ENCODE assay signal across 21 cellular contexts in the genomic region with DNA sequence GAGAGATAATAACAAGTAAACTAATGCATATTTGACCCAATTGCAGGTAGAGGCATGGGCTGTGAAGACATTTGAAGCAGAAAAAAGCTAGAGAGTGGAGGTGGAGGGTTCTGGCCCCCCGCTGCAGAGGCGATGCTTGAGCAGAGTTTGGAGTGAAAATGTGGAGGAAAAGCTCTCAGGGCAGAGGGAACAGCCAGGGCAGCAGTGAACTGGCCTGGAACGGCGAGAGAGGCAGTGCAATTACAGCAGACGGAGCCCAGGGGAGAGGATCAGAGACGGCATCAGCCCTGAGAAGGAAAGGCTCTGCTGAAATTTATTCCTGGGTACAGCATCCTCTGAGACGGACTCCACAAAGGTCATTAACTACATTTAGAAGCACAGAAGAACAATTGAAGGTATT. TPM values are rescaled to one million over a fixed set of nuclear protein-coding genes. Genes with fewer than 3 reads are reported as not detected.
"Had no signal": no experiment of that assay in that cellular context is flagged by ENCODE, and none has a peak within 500 bp of the region (broad histone marks: within the 10 kb centered on the region; RNA-seq: fewer than 3 reads in every experiment).

No MANE protein-coding gene starts in this region.

- H3K27ac Mint-ChIP-seq: activated CD4-positive, alpha-beta memory T cell treated with anti-CD3 and anti-CD28 coated beads, Interleukin-2, amount 10 ng/mL, durations not matched to agents 7 days and 5 days; activated CD8-positive, alpha-beta memory T cell treated with anti-CD3 and anti-CD28 coated beads, Interleukin-2, amount 10 ng/mL, durations not matched to agents 7 days and 5 days; activated naive CD4-positive, alpha-beta T cell treated with anti-CD3 and anti-CD28 coated beads, Interleukin-2, amount 10 ng/mL, durations not matched to agents 7 days and 5 days; activated naive CD8-positive, alpha-beta T cell treated with anti-CD3 and anti-CD28 coated beads, Interleukin-2, amount 50 U/mL, for 24 hours; activated T-helper 17 cell treated with anti-CD3 and anti-CD28 coated beads, Interleukin-2, amount 50 U/mL, for 72 hours; mesothelial cell of epicardium; nephron progenitor cell had no signal

- H3K27ac ChIP-seq: coronary artery, foreskin keratinocyte, left lung, prostate gland, stomach, thoracic aorta had no signal

- H3K9me3 ChIP-seq: left lung, prostate gland, stomach, thoracic aorta had no signal

- H3K27me3 Mint-ChIP-seq: activated naive CD4-positive, alpha-beta T cell treated with anti-CD3 and anti-CD28 coated beads, Interleukin-2, amount 10 ng/mL, durations not matched to agents 7 days and 5 days had no signal

- H3K4me3 Mint-ChIP-seq: activated CD4-positive, alpha-beta memory T cell treated with anti-CD3 and anti-CD28 coated beads, Interleukin-2, amount 10 ng/mL, durations not matched to agents 7 days and 5 days; activated CD8-positive, alpha-beta memory T cell treated with anti-CD3 and anti-CD28 coated beads, Interleukin-2, amount 10 ng/mL, durations not matched to agents 7 days and 5 days; activated naive CD4-positive, alpha-beta T cell treated with anti-CD3 and anti-CD28 coated beads, Interleukin-2, amount 10 ng/mL, durations not matched to agents 7 days and 5 days; activated naive CD8-positive, alpha-beta T cell treated with anti-CD3 and anti-CD28 coated beads, Interleukin-2, amount 50 U/mL, for 24 hours; activated T-helper 17 cell treated with anti-CD3 and anti-CD28 coated beads, Interleukin-2, amount 50 U/mL, for 72 hours; mesothelial cell of epicardium; nephron progenitor cell had no signal

- DNase-seq: activated CD4-positive, alpha-beta memory T cell treated with anti-CD3 and anti-CD28 coated beads, Interleukin-2, amount 10 ng/mL, durations not matched to agents 7 days and 5 days; activated CD4-positive, alpha-beta T cell treated with anti-CD3 and anti-CD28 coated beads for 4 hours; activated CD8-positive, alpha-beta memory T cell treated with anti-CD3 and anti-CD28 coated beads, Interleukin-2, amount 10 ng/mL, durations not matched to agents 7 days and 5 days; activated naive CD4-positive, alpha-beta T cell treated with anti-CD3 and anti-CD28 coated beads, Interleukin-2, amount 10 ng/mL, durations not matched to agents 7 days and 5 days; activated naive CD8-positive, alpha-beta T cell treated with anti-CD3 and anti-CD28 coated beads, Interleukin-2, amount 50 U/mL, for 24 hours; aorta; foreskin keratinocyte; hippocampal formation; left lung; nephron progenitor cell; small intestine; stimulated activated CD4-positive, alpha-beta T cell treated with anti-CD3 and anti-CD28 coated beads, Interleukin-4, amount 100 ng/mL, for 1 hour; stomach; SW 1271; T-helper 2 cell had no signal

- H3K9me3 Mint-ChIP-seq: activated CD4-positive, alpha-beta memory T cell treated with anti-CD3 and anti-CD28 coated beads, Interleukin-2, amount 10 ng/mL, durations not matched to agents 7 days and 5 days; activated naive CD4-positive, alpha-beta T cell treated with anti-CD3 and anti-CD28 coated beads, Interleukin-2, amount 10 ng/mL, durations not matched to agents 7 days and 5 days; activated naive CD8-positive, alpha-beta T cell treated with anti-CD3 and anti-CD28 coated beads, Interleukin-2, amount 50 U/mL, for 24 hours; activated T-helper 17 cell treated with anti-CD3 and anti-CD28 coated beads, Interleukin-2, amount 50 U/mL, for 72 hours; mesothelial cell of epicardium had no signal

- H3K4me3 ChIP-seq: coronary artery, left lung, prostate gland, stomach, thoracic aorta had no signal

- H3K36me3 Mint-ChIP-seq: activated CD8-positive, alpha-beta memory T cell treated with anti-CD3 and anti-CD28 coated beads, Interleukin-2, amount 10 ng/mL, durations not matched to agents 7 days and 5 days; activated naive CD4-positive, alpha-beta T cell treated with anti-CD3 and anti-CD28 coated beads, Interleukin-2, amount 10 ng/mL, durations not matched to agents 7 days and 5 days had no signal

- H3K27me3 ChIP-seq: foreskin keratinocyte, left lung, stomach had no signal

- H3K4me1 Mint-ChIP-seq: activated CD8-positive, alpha-beta memory T cell treated with anti-CD3 and anti-CD28 coated beads, Interleukin-2, amount 10 ng/mL, durations not matched to agents 7 days and 5 days; activated naive CD4-positive, alpha-beta T cell treated with anti-CD3 and anti-CD28 coated beads, Interleukin-2, amount 10 ng/mL, durations not matched to agents 7 days and 5 days; activated naive CD8-positive, alpha-beta T cell treated with anti-CD3 and anti-CD28 coated beads, Interleukin-2, amount 50 U/mL, for 24 hours; activated T-helper 17 cell treated with anti-CD3 and anti-CD28 coated beads, Interleukin-2, amount 50 U/mL, for 72 hours had no signal

- H3K4me1 ChIP-seq: left lung, prostate gland, stomach had no signal

- ATAC-seq: activated CD8-positive, alpha-beta memory T cell treated with anti-CD3 and anti-CD28 coated beads, Interleukin-2, amount 10 ng/mL, durations not matched to agents 7 days and 5 days; activated naive CD8-positive, alpha-beta T cell treated with anti-CD3 and anti-CD28 coated beads, Interleukin-2, amount 50 U/mL, for 24 hours; activated T-helper 17 cell treated with anti-CD3 and anti-CD28 coated beads, Interleukin-2, amount 50 U/mL, for 72 hours; foreskin keratinocyte; left lung had no signal

- H3K36me3 ChIP-seq: left lung, prostate gland, stomach, thoracic aorta had no signal

RNA-seq across cellular contexts. Expression of a gene that starts 14.3 kb away (rescaled TPM):
- total RNA-seq: osteocyte had no signal
